In the genomic region with DNA sequence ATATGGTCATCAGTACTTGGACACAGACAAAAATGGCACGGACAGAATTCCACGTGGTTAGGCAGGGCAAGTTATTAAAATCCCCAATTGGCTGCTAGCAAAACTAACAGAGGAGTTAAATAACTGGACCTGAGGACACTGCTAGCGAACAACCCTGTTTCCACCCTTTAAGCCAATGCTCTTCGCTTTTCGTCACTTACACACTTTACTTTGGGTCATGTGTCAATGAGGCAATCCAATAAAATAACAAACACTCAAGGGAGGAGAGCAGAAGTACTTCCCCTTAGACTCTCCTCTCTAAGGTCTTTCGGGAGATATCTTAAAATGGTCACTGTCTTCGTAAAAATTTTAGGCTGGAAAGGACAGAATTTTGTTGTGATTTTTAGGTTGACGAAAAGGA, we compare ENCODE assay signal across 13 cellular contexts.
"Had no signal": no experiment of that assay in that cellular context is flagged by ENCODE, and none has a peak within 500 bp of the region (broad histone marks: within the 10 kb centered on the region; RNA-seq: fewer than 3 reads in every experiment).

No MANE protein-coding gene starts in this region.

- H3K4me1 ChIP-seq: parathyroid adenoma, thyroid gland had no signal

- H3K27me3 ChIP-seq: esophagus squamous epithelium, thyroid gland had no signal

- H3K4me3 ChIP-seq: esophagus squamous epithelium, thyroid gland had no signal

- H3K79me2 ChIP-seq: parathyroid adenoma had no signal

- H3K9me3 ChIP-seq: esophagus squamous epithelium, thyroid gland had no signal

- H3K36me3 ChIP-seq: esophagus squamous epithelium, thyroid gland had no signal

- ATAC-seq: left ventricle myocardium superior; stimulated activated memory B cell treated with anti-CD40 and anti-IgM and Interleukin-4, amounts not matched to agents 10 μg/mL and 1 μg/mL and 100 μg/mL, for 72 hours had no signal

- DNase-seq: activated CD4-positive, CD25-positive, alpha-beta regulatory T cell treated with anti-CD3 and anti-CD28 coated beads, Interleukin-2, amount 50 U/mL, for 72 hours; activated naive CD4-positive, alpha-beta T cell treated with Interleukin-2 at 50 U/mL for 16 hours; anterior cingulate cortex; cerebellar nuclear complex; effector CD8-positive, alpha-beta T cell; esophagus squamous epithelium; hippocampal formation; kidney; left ventricle myocardium superior; stimulated activated CD4-positive, alpha-beta T cell treated with anti-CD3 and anti-CD28 coated beads, Interleukin-2, amount 100 ng/mL, for 48 hours; thyroid gland had no signal

- H3K27ac ChIP-seq: esophagus squamous epithelium, parathyroid adenoma, thyroid gland had no signal

- H3K9ac ChIP-seq: parathyroid adenoma had no signal
